Comparison of ENCODE assay signal across 1 cellular context in genomic region chr2:188305271-188305670, GRCh38.
TF ChIP-seq lines count a peak whose summit lies in the region.

No MANE protein-coding gene starts in this region.

TF ChIP-seq in IMR-90, 13 proteins besides CTCF, POLR2A, EP300 and RAD21 (continued from another document):
- no peak for TF ChIP-seq BHLHE40 (IDR thresholded peaks at IDR 0.05; ENCODE audit: low read depth, low read length)
- TF ChIP-seq SMC3 (IDR thresholded peaks at IDR 0.05; ENCODE audit: low read depth, low read length) = no peak
- no peak for TF ChIP-seq RFX5 (IDR thresholded peaks at IDR 0.05; ENCODE audit: low read depth, low read length)
- no peak for TF ChIP-seq CHD1 (IDR thresholded peaks at IDR 0.05; ENCODE audit: low read depth, low read length)
- TF ChIP-seq USF2 (IDR thresholded peaks at IDR 0.05; ENCODE audit: low read depth, low read length) = no peak
- TF ChIP-seq FOS (IDR thresholded peaks at IDR 0.05; ENCODE audit: low read depth, low read length) = no peak
